Comparison of ENCODE assay signal across 2 cellular contexts in the genomic region with DNA sequence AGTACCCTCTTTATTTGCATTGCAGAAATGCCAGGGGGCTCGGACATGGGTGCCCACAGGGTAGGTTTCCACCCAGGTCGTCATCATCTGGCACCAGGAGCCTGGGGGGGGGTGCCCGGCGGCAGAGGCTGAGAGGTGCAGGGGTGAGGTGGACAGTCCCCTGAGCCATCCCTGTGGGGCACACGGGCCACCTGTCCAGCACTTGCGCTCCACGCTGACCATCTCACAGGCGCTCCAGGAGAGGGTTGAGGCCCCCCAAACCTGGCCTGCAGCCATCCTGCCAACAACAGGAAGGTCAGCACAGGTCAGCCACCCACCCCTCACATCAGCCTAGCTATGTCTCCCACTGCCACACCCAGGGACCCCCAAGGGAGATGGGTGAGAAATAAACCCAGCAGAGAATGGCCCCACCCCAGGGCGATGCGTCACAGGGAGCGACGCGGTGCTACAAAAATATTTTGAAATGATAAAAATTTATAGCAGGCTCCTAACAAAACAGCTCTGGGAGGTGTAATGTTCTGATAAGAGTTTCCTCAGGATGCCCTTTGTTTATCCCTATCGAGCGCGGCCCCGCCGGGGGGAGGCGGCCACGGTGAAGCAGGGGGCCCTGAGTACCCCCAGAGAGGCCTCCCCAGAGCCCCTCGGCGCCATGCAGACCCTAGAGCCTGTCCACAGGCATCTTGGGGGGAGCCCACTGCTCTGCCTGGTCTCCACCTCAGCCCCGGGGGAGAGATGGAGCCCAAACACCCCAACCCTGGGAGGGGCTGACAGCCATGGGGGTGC.
TF ChIP-seq lines count a peak whose summit lies in the region.

No MANE protein-coding gene starts in this region.

TF ChIP-seq in Ishikawa, 13 proteins besides CTCF, POLR2A, EP300 and RAD21:
- TF ChIP-seq FOXM1 (IDR thresholded peaks at IDR 0.05; ENCODE audit: borderline replicate concordance, low read depth) = no peak
- no peak for TF ChIP-seq TCF12 (IDR thresholded peaks at IDR 0.05; ENCODE audit: low read depth)
- TF ChIP-seq CREB1 (IDR thresholded peaks at IDR 0.05; ENCODE audit: low read depth) = no peak
- 0 out of 2 replicates have a peak, but pooled peaks have one; percentile 23 for TF ChIP-seq ZBTB7A (IDR thresholded peaks at IDR 0.05; ENCODE audit: low read depth)
- no peak for TF ChIP-seq EGR1 (IDR thresholded peaks at IDR 0.05)

TF ChIP-seq in H1, 55 proteins besides CTCF, POLR2A, EP300 and RAD21:
- no peak for TF ChIP-seq RBBP5 (IDR thresholded peaks at IDR 0.05; ENCODE audit: borderline replicate concordance, low read depth, low read length)
- no peak for TF ChIP-seq SP4 (IDR thresholded peaks at IDR 0.05; ENCODE audit: low read length)
- TF ChIP-seq HDAC6 (IDR thresholded peaks at IDR 0.05; ENCODE audit: low read depth, low read length) = no peak
- no peak for TF ChIP-seq CHD1 (IDR thresholded peaks at IDR 0.05; ENCODE audit: low read depth, low read length)
